15 cellular contexts compared by ENCODE assay signal in the genomic region with DNA sequence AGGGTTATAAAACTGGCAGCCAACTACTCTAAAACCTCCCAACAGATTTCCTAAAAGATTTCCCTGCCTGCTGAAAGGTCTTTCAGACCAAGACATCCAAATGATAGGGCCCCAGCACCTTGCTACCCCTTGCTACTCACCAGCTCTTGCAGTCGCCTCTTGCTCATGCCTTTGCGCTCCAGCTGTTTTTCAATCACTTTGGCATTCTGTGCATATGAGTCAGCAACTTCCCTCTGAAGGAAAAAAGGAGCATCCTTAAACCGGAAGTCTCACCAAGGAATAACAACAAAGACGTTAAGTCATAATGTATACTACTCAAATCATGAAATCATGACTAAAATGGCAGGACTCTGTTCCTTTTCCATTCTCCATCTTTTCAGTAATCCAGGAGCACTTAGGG. TPM values are rescaled to one million over a fixed set of nuclear protein-coding genes. Genes with fewer than 3 reads are reported as not detected.
DNase-seq lines count a peak whose midpoint lies in the region; ATAC-seq and TF ChIP-seq lines count a peak whose summit lies in the region.
"Had no signal": no experiment of that assay in that cellular context is flagged by ENCODE, and none has a peak within 500 bp of the region (broad histone marks: within the 10 kb centered on the region; RNA-seq: fewer than 3 reads in every experiment).

No MANE protein-coding gene starts in this region.

- no peak for TF ChIP-seq CTCF in AG04450 (IDR thresholded peaks at IDR 0.05; ENCODE audit: low read depth, low read length)
- no peak for TF ChIP-seq CTCF in astrocyte of the spinal cord (IDR thresholded peaks at IDR 0.05; ENCODE audit: low read depth, low read length)
- TF ChIP-seq CTCF in GM20000 (IDR thresholded peaks at IDR 0.05; ENCODE audit: extremely low read depth, missing control alignments): no peak

- H3K9me3 ChIP-seq in AG04450 (ENCODE audit: control insufficient read depth, insufficient read depth, low read length): no peaks in the 10 kb centered on the region
- H3K9me3 ChIP-seq: testis had no signal

- in situ Hi-C loops in astrocyte of the spinal cord (cut with HindIII; ENCODE audit: low sequenced_read_pairs): no loop called here

- H3K9me3 Mint-ChIP-seq in activated naive CD4-positive, alpha-beta T cell treated with anti-CD3 and anti-CD28 coated beads, Interleukin-2, amount 50 U/mL, for 72 hours: no peaks in the 10 kb centered on the region
- H3K9me3 Mint-ChIP-seq: activated CD4-positive, alpha-beta T cell treated with anti-CD3 and anti-CD28 coated beads, Interleukin-2, amount 10 ng/mL, durations not matched to agents 24 days and 14 days; activated naive CD4-positive, alpha-beta T cell treated with anti-CD3 and anti-CD28 coated beads, Interleukin-2, amount 10 ng/mL, durations not matched to agents 7 days and 5 days had no signal

- ATAC-seq in GM18858 (IDR thresholded peaks at IDR 0.05; ENCODE audit: unreplicated experiment) (no peak), esophagus mucosa (no peak)
- no peak for ATAC-seq in activated naive CD4-positive, alpha-beta T cell treated with anti-CD3 and anti-CD28 coated beads, Interleukin-2, amount 50 U/mL, for 72 hours

- CTCF ChIA-PET in AG04450 (lab: Charles Lee): no interaction called here

- POLR2A ChIA-PET in AG04450 (lab: Yijun Ruan, JAX): interaction anchor here (0.7 kb wide), 1 partner anchor 85 kb away, joined by 5 read pairs; no protein-coding TSS in a partner anchor

- H3K27ac Mint-ChIP-seq in activated naive CD4-positive, alpha-beta T cell treated with anti-CD3 and anti-CD28 coated beads, Interleukin-2, amount 50 U/mL, for 72 hours: no peak overlapping the region
- H3K27ac Mint-ChIP-seq: activated CD4-positive, alpha-beta T cell treated with anti-CD3 and anti-CD28 coated beads, Interleukin-2, amount 10 ng/mL, durations not matched to agents 24 days and 14 days; activated naive CD4-positive, alpha-beta T cell treated with anti-CD3 and anti-CD28 coated beads, Interleukin-2, amount 10 ng/mL, durations not matched to agents 7 days and 5 days had no signal

- peak overlapping the region; percentile 57 for H3K27ac ChIP-seq in AG04450 (ENCODE audit: low read depth, low read length)
- H3K27ac ChIP-seq: C4-2B, SK-N-MC, testis had no signal

- no peaks in the 10 kb centered on the region for H3K27me3 ChIP-seq in AG04450 (ENCODE audit: control insufficient read depth, insufficient read depth, low read length)
- H3K27me3 ChIP-seq: testis had no signal

- DNase-seq in AG04450 (ENCODE audit: low read depth, low spot score) (peak; percentile 37), HK-2 (ENCODE audit: unreplicated experiment) (peak; percentile 53), astrocyte of the spinal cord (ENCODE audit: low read depth, low spot score) (peak; percentile 61), iPS-NIHi7 (ENCODE audit: extremely low spot score) (peak; percentile 26), GM20000 (ENCODE audit: low spot score) (no peak)
- DNase-seq in activated naive CD4-positive, alpha-beta T cell treated with anti-CD3 and anti-CD28 coated beads, Interleukin-2, amount 50 U/mL, for 72 hours (ENCODE audit: low spot score in 2 of 2): no peak
- DNase-seq: activated CD4-positive, alpha-beta T cell treated with anti-CD3 and anti-CD28 coated beads, Interleukin-2, amount 10 ng/mL, durations not matched to agents 24 days and 14 days; activated naive CD4-positive, alpha-beta T cell treated with anti-CD3 and anti-CD28 coated beads, Interleukin-2, amount 10 ng/mL, durations not matched to agents 7 days and 5 days; nucleus accumbens; stimulated activated CD4-positive, alpha-beta T cell treated with anti-CD3 and anti-CD28 coated beads, Interleukin-4, amount 100 ng/mL, for 1 hour; testis had no signal

- H3K4me3 ChIP-seq in AG04450 (ENCODE audit: low read depth, low read length) (no peak overlapping the region), astrocyte of the spinal cord (ENCODE audit: low read depth, low read length) (no peak overlapping the region)
- H3K4me3 ChIP-seq: SK-N-MC, testis had no signal

- H3K36me3 Mint-ChIP-seq in activated naive CD4-positive, alpha-beta T cell treated with anti-CD3 and anti-CD28 coated beads, Interleukin-2, amount 50 U/mL, for 72 hours: no peaks in the 10 kb centered on the region

RNA-seq across cellular contexts. Expression of gene STEEP1, which starts 24.0 kb away (rescaled TPM):
- polyA plus RNA-seq in AG04450 (2011; rRNA removed): 19.7 and 20.3 TPM in 2 replicates
- 18.5 and 18.7 TPM in 2 replicates for polyA minus RNA-seq in AG04450 (2011; rRNA and poly(A)+ RNA removed)
- total RNA-seq in esophagus mucosa: 13.5 TPM
- total RNA-seq in activated naive CD4-positive, alpha-beta T cell treated with anti-CD3 and anti-CD28 coated beads, Interleukin-2, amount 50 U/mL, for 72 hours: 10 to 100 TPM; 22.0 to 25.5 TPM

RNA-seq across cellular contexts. Expression of gene UBE2A, which starts 33.2 kb away (rescaled TPM):
- polyA plus RNA-seq in AG04450 (2011; rRNA removed): 54.2 and 66.5 TPM in 2 replicates
- polyA minus RNA-seq in AG04450 (2011; rRNA and poly(A)+ RNA removed): 14.8 and 26.1 TPM in 2 replicates
- 44.7 TPM for total RNA-seq in esophagus mucosa
- 10 to 100 TPM; 48.1 to 78.2 TPM for total RNA-seq in activated naive CD4-positive, alpha-beta T cell treated with anti-CD3 and anti-CD28 coated beads, Interleukin-2, amount 50 U/mL, for 72 hours

Comparison
In these comparisons a context has a peak if more than half of its experiments do, and no peak if none do; other contexts are left out.
1. DNase-seq: peak in AG04450 (single experiment), HK-2 (single experiment), astrocyte of the spinal cord (single experiment) and iPS-NIHi7 (single experiment); none in GM20000 (single experiment) and activated naive CD4-positive, alpha-beta T cell treated with anti-CD3 and anti-CD28 coated beads, Interleukin-2, amount 50 U/mL, for 72 hours (0 of 2).